8 cellular contexts compared by ENCODE assay signal in genomic region chr16:88533945-88534641, GRCh38. TPM values are rescaled to one million over a fixed set of nuclear protein-coding genes. Genes with fewer than 3 reads are reported as not detected.
DNase-seq lines count a peak whose midpoint lies in the region; ATAC-seq and TF ChIP-seq lines count a peak whose summit lies in the region.

No MANE protein-coding gene starts in this region.

- H3K36me3 ChIP-seq in PC-3 (ENCODE audit: low read depth, low read length) (no peaks in the 10 kb centered on the region), osteoblast (ENCODE audit: insufficient read depth, low read length) (no peaks in the 10 kb centered on the region), suprapubic skin (no peaks in the 10 kb centered on the region)

- no peak overlapping the region for H3K27ac ChIP-seq in PC-3 (ENCODE audit: low read length)
- H3K27ac ChIP-seq in osteoblast (ENCODE audit: low read depth, low read length), result peak overlapping the region; percentile 45
- H3K27ac ChIP-seq in suprapubic skin, result peak overlapping the region; percentile 81

- no peak for TF ChIP-seq EP300 in suprapubic skin (IDR thresholded peaks at IDR 0.05)

- peak overlapping the region; percentile 78 for H3K9ac ChIP-seq in PC-3 (ENCODE audit: low read length)

- H3K9me2 ChIP-seq in PC-3 (replicated peaks; ENCODE audit: low read length), result no peaks in the 10 kb centered on the region

- intact Hi-C loops in PC-3 (cut with micrococcal nuclease), result no loop called here

- TF ChIP-seq POLR2A in suprapubic skin (IDR thresholded peaks at IDR 0.05), result peak in 1 of 2 donors; percentile 47

- H2AFZ ChIP-seq in PC-3 (ENCODE audit: low read length), result 0 out of 2 replicates have a peak overlapping the region, but pooled peaks have one; percentile 55
- no peak overlapping the region for H2AFZ ChIP-seq in osteoblast (ENCODE audit: low read length)

- H3K4me1 ChIP-seq in PC-3 (ENCODE audit: insufficient read depth, low read length), result 0 out of 2 replicates have a peak, but pooled peaks cover 6% of the 10 kb centered on the region
- H3K4me1 ChIP-seq in osteoblast (ENCODE audit: insufficient read depth, low read length), result peaks cover 4% of the 10 kb centered on the region
- H3K4me1 ChIP-seq in suprapubic skin, result peaks cover 25% of the 10 kb centered on the region

- CTCF ChIA-PET in PC-3 (lab: Charles Lee), result interaction anchor here (0.6 kb wide), 1 partner anchor 26 kb away, joined by 3 read pairs; no protein-coding TSS in a partner anchor

- no peaks in the 10 kb centered on the region for H3F3A ChIP-seq in PC-3 (ENCODE audit: low read length, unreplicated experiment)

- H3K27me3 ChIP-seq in PC-3 (ENCODE audit: low read length) (peaks cover 1% of the 10 kb centered on the region; the same call in 1 of the 2 replicates), osteoblast (ENCODE audit: insufficient read depth, low read length) (peaks cover 5% of the 10 kb centered on the region), suprapubic skin (peaks cover 18% of the 10 kb centered on the region)

- ATAC-seq in HG02610 (IDR thresholded peaks at IDR 0.05; ENCODE audit: unreplicated experiment), result peak; percentile 62
- peak; percentile 69 for ATAC-seq in PC-3
- no peak for ATAC-seq in HG03520 (IDR thresholded peaks at IDR 0.05; ENCODE audit: unreplicated experiment)

- H3K4me3 ChIP-seq in PC-3 (ENCODE audit: low read length) (peak overlapping the region; percentile 70), osteoblast (ENCODE audit: insufficient read depth, low read length) (peak overlapping the region; percentile 76), suprapubic skin (peak overlapping the region; percentile 78)

- H3K79me2 ChIP-seq in PC-3 (ENCODE audit: low read length) (peaks cover 13% of the 10 kb centered on the region), osteoblast (ENCODE audit: insufficient read depth, low read length) (peaks cover 2% of the 10 kb centered on the region)

- no peaks in the 10 kb centered on the region for H4K20me1 ChIP-seq in PC-3 (ENCODE audit: low read length)
- peaks cover 9% of the 10 kb centered on the region for H4K20me1 ChIP-seq in osteoblast (ENCODE audit: insufficient read depth, low read length)

- no peaks in the 10 kb centered on the region for H3K9me3 ChIP-seq in PC-3 (ENCODE audit: low read length)
- H3K9me3 ChIP-seq in osteoblast (ENCODE audit: low read depth, low read length), result no peaks in the 10 kb centered on the region
- no peaks in the 10 kb centered on the region for H3K9me3 ChIP-seq in suprapubic skin

- no CpG with 5 or more reads among the region's 113 CpGs for WGBS in suprapubic skin

- DNase-seq in PC-3 (peak; percentile 64), activated gamma-delta T cell treated with Interleukin-2 at 50 U/mL for 16 hours (peak; percentile 76), foreskin melanocyte (peak; percentile 33), osteoblast (ENCODE audit: insufficient read length, low spot score, missing footprints) (peak; percentile 100), suprapubic skin (ENCODE audit: low spot score in 2 of 2) (no peak)

- BruUV-seq in PC-3 (replicated peaks; lab: Mats Ljungman, UMichigan), result no TSS peak

- H3K4me2 ChIP-seq in PC-3 (ENCODE audit: low read length) (peak overlapping the region; percentile 71), osteoblast (ENCODE audit: insufficient read depth, low read length) (peak overlapping the region; percentile 72)

- POLR2A ChIA-PET in PC-3 (lab: Charles Lee; ENCODE audit: unreplicated experiment), result interaction anchor here (0.5 to 0.6 kb wide), 4 partner anchors 36 to 524 kb away, joined by 3 to 7 read pairs (median 3); partner anchors contain the start of gene ZC3H18

- TF ChIP-seq CTCF in GM12874 (IDR thresholded peaks at IDR 0.05; ENCODE audit: insufficient read depth, low read depth, low read length), result 0 out of 2 replicates have a peak, but pooled peaks have one; percentile 4
- no peak for TF ChIP-seq CTCF in PC-3 (conservative IDR thresholded peaks at IDR 0.05; ENCODE audit: low read depth, low read length)
- no peak for TF ChIP-seq CTCF in osteoblast (IDR thresholded peaks at IDR 0.05; ENCODE audit: extremely low read depth, low read depth, low read length)
- TF ChIP-seq CTCF in suprapubic skin (IDR thresholded peaks at IDR 0.05), result no peak

RNA-seq across cellular contexts. Expression of gene ZC3H18, which starts 36.1 kb away (rescaled TPM):
- total RNA-seq in PC-3 (2014; rRNA removed) (11.8 and 24.5 TPM in 2 replicates), osteoblast (10.6 and 10.9 TPM in 2 replicates), suprapubic skin (10 to 100 TPM; 15.7 to 20.8 (median 20.3) TPM)

Comparison
In these comparisons a context has a peak if more than half of its experiments do, and no peak if none do; other contexts are left out.
1. DNase-seq: peak in PC-3 (single experiment), activated gamma-delta T cell treated with Interleukin-2 at 50 U/mL for 16 hours (single experiment), foreskin melanocyte (single experiment) and osteoblast (single experiment); none in suprapubic skin (0 of 2).
2. Peak in every context shown above with its lines, with median percentiles within 50 percentile points of each other: H3K4me3 ChIP-seq.